11 cellular contexts compared by ENCODE assay signal in the genomic region with DNA sequence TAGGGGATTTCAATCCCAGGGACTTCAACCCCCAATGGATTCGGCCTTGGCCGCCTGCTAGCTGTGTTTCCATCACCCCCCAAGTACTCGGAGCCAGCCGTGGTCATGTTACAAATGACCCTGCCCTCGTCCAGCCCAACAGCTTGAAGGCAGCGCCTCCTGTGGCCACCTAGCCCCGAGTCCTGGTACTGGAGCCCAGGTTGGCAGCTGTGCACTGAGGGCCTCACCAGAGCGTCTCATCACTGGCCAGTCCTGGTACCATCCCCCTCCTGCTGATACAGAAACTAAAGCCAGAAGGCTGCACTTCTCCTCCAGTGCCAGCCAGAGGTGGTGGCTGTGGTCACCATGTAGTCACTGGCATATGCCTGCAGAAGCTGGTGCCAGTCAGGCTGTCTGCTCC. TPM values are rescaled to one million over a fixed set of nuclear protein-coding genes. Genes with fewer than 3 reads are reported as not detected.
DNase-seq lines count a peak whose midpoint lies in the region; ATAC-seq and TF ChIP-seq lines count a peak whose summit lies in the region.
"Had no signal": no experiment of that assay in that cellular context is flagged by ENCODE, and none has a peak within 500 bp of the region (broad histone marks: within the 10 kb centered on the region; RNA-seq: fewer than 3 reads in every experiment).

No MANE protein-coding gene starts in this region.

- no peak overlapping the region for H3K4me2 ChIP-seq in H9 (ENCODE audit: insufficient read depth, insufficient read length, low read length)

- ATAC-seq in HG02852 (IDR thresholded peaks at IDR 0.05; ENCODE audit: unreplicated experiment): no peak

- H4K8ac ChIP-seq in H9 (replicated peaks; ENCODE audit: insufficient read length, low read depth, low read length): no peak overlapping the region

- no peak overlapping the region for H3K14ac ChIP-seq in H9 (ENCODE audit: insufficient read depth, low read length)

- DNase-seq in AG10803 (ENCODE audit: low read depth) (peak; percentile 7), H9 (peak; percentile 85), WERI-Rb-1 (peak; percentile 70), islet precursor cell (peak; percentile 79), putamen (ENCODE audit: low spot score) (no peak), coronary artery (ENCODE audit: low spot score) (no peak), NCI-H2029 (lab: John Stamatoyannopoulos, UW) (no peak)
- DNase-seq: amygdala, GF-D8, left cardiac atrium had no signal

- TF ChIP-seq CTCF in AG10803 (conservative IDR thresholded peaks at IDR 0.05; ENCODE audit: low read length) (0 out of 2 replicates have a peak, but pooled peaks have one; percentile 17), H9 (conservative IDR thresholded peaks at IDR 0.05) (peak; percentile 74), WERI-Rb-1 (IDR thresholded peaks at IDR 0.05; ENCODE audit: low read depth, low read length) (peak; percentile 85), coronary artery (IDR thresholded peaks at IDR 0.05) (no peak)

- no peak overlapping the region for H2BK12ac ChIP-seq in H9 (ENCODE audit: insufficient read length, low read depth, low read length)

- H3K23me2 ChIP-seq in H9 (ENCODE audit: insufficient read length, low read depth, low read length, poor library complexity, severe bottlenecking): no peaks in the 10 kb centered on the region

- H2AFZ ChIP-seq in H9 (ENCODE audit: low read length): no peak overlapping the region

- H4K5ac ChIP-seq in H9 (ENCODE audit: insufficient read length, low read depth, low read length): no peak overlapping the region

- no peaks in the 10 kb centered on the region for H4K20me1 ChIP-seq in H9 (ENCODE audit: control insufficient read depth, insufficient read depth, insufficient read length)

- H2BK5ac ChIP-seq in H9 (ENCODE audit: insufficient read length, low read length): no peak overlapping the region

- H3K27me3 ChIP-seq in H9 (ENCODE audit: insufficient read depth, low read length): no peaks in the 10 kb centered on the region
- H3K27me3 ChIP-seq in WERI-Rb-1 (ENCODE audit: insufficient read depth, low read depth, severe bottlenecking): no peaks in the 10 kb centered on the region

- H2BK120ac ChIP-seq in H9 (ENCODE audit: low read depth, low read length, poor library complexity, severe bottlenecking): no peak overlapping the region

- no peak overlapping the region for H3K23ac ChIP-seq in H9 (ENCODE audit: insufficient read length, low read depth, low read length)

- no peaks in the 10 kb centered on the region for H3K9me3 ChIP-seq in H9 (ENCODE audit: control insufficient read depth, low read depth, low read length)
- no peaks in the 10 kb centered on the region for H3K9me3 ChIP-seq in WERI-Rb-1 (ENCODE audit: severe bottlenecking)

- no CpG with 5 or more reads among the region's 8 CpGs for WGBS in H9 (ENCODE audit: extremely low coverage, insufficient read length, low lambda C conversion rate)

- no peak overlapping the region for H3K4me3 Mint-ChIP-seq in H9

- no peak overlapping the region for H2BK15ac ChIP-seq in H9 (ENCODE audit: low read depth, low read length)

- H3K18ac ChIP-seq in H9 (ENCODE audit: insufficient read length, low read depth, low read length): no peak overlapping the region

- H2AK5ac ChIP-seq in H9 (ENCODE audit: insufficient read length, low read length): no peak overlapping the region

- no peaks in the 10 kb centered on the region for H3K79me1 ChIP-seq in H9 (ENCODE audit: insufficient read depth, low read depth, low read length, poor library complexity, severe bottlenecking)

- no peak overlapping the region for H3T11ph ChIP-seq in H9 (ENCODE audit: low read length)

- H3K36me3 Mint-ChIP-seq in H9 (ENCODE audit: insufficient read depth in 1 of 3, low read depth in 3 of 3): no peaks in the 10 kb centered on the region

- no peaks in the 10 kb centered on the region for H3K9me3 Mint-ChIP-seq in H9

- no peaks in the 10 kb centered on the region for H3K79me2 ChIP-seq in H9 (ENCODE audit: insufficient read depth, low read length)

- H3K27ac ChIP-seq in H9 (ENCODE audit: insufficient read length, low read depth, low read length) (no peak overlapping the region), WERI-Rb-1 (no peak overlapping the region), coronary artery (peak overlapping the region in 1 of 2 donors; percentile 68)

- no peak overlapping the region for H2BK20ac ChIP-seq in H9 (ENCODE audit: low read depth, low read length, poor library complexity, severe bottlenecking)

- H3K4me1 Mint-ChIP-seq in H9: peaks cover 0 to 12% of the 10 kb centered on the region in 2 experiments; a peak in 3 of 4 replicates

- H3K4ac ChIP-seq in H9 (ENCODE audit: low read depth, low read length): no peak overlapping the region

- no peak overlapping the region for H3K9ac ChIP-seq in H9 (ENCODE audit: extremely low read depth, insufficient read length, low read length)

- H3K4me3 ChIP-seq in AG10803 (ENCODE audit: low read length) (no peak overlapping the region), WERI-Rb-1 (ENCODE audit: low read depth, low read length) (no peak overlapping the region), coronary artery (no peak overlapping the region)

- no peak overlapping the region for H4K91ac ChIP-seq in H9 (ENCODE audit: insufficient read length, low read depth, low read length)

- H3K4me1 ChIP-seq in H9 (ENCODE audit: insufficient read depth, low read length): no peaks in the 10 kb centered on the region

- H3K27ac Mint-ChIP-seq in H9: peak overlapping the region in 1 of 3 experiments; percentile 92; a peak in 1 of 7 replicates

- no peak overlapping the region for H3K56ac ChIP-seq in H9 (ENCODE audit: insufficient read length, low read depth, low read length)

- no peaks in the 10 kb centered on the region for H3K36me3 ChIP-seq in WERI-Rb-1

- peaks cover 5% of the 10 kb centered on the region for H3K27me3 Mint-ChIP-seq in H9 (ENCODE audit: low read depth)

RNA-seq across cellular contexts. Expression of a gene that starts 44.9 kb away (rescaled TPM):
- total RNA-seq in H9 (2021): 51.1 and 52.2 TPM in 2 replicates

Comparison
In these comparisons a context has a peak if more than half of its experiments do, and no peak if none do; other contexts are left out.
1. DNase-seq: peak in AG10803 (single experiment), H9 (single experiment), WERI-Rb-1 (single experiment) and islet precursor cell (single experiment); none in putamen (single experiment), coronary artery (single experiment) and NCI-H2029 (single experiment).